In the genomic region with DNA sequence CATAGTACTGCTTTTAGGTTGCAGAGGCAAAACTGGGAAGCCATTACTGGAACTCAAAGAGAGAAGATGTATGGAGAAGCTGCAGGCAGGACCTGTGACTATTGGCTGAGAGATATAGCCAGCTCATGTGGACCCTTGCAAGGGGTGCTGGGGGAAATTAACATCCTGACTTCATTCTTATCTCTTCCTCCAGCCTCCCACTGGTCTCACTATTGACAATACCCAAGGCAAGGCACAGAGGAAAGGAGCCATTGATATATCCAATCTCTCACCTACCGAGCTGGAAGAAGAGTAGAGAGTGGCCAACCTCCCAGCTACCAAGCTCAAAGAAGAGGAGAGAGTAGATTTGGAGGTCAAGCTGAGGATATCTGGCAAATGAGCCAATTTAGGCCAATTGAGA, we compare ENCODE assay signal across 1 cellular context.
A peak's percentile ranks its signal among the peaks of the same experiment; 100 is the strongest.
TF ChIP-seq lines count a peak whose summit lies in the region.

No MANE protein-coding gene starts in this region.

TF ChIP-seq in K562, 482 proteins besides CTCF, POLR2A, EP300 and RAD21 (continued from another document):
- 0 out of 2 replicates have a peak, but pooled peaks have one; percentile 16 for TF ChIP-seq NFRKB (IDR thresholded peaks at IDR 0.05; ENCODE audit: low read depth)
- no peak for TF ChIP-seq CBX2 (IDR thresholded peaks at IDR 0.05; ENCODE audit: insufficient read depth, low read length, poor library complexity, severe bottlenecking)
- TF ChIP-seq ATF1 (CRISPR knock-in tag; IDR thresholded peaks at IDR 0.05), result no peak
- no peak for TF ChIP-seq ATF1 (tag; IDR thresholded peaks at IDR 0.05)
- TF ChIP-seq NCOR1 (IDR thresholded peaks at IDR 0.05), result peak; percentile 48; the same call in 1 of the 2 replicates
- no peak for TF ChIP-seq ATF4 (CRISPR knock-in tag; IDR thresholded peaks at IDR 0.05)
- TF ChIP-seq NBN (IDR thresholded peaks at IDR 0.05; ENCODE audit: low read depth), result no peak
- peak; percentile 87 for TF ChIP-seq DMBX1 (CRISPR knock-in tag; IDR thresholded peaks at IDR 0.05; ENCODE audit: borderline replicate concordance)
- no peak for TF ChIP-seq BRD9 (IDR thresholded peaks at IDR 0.05; ENCODE audit: low read depth, partially characterized antibody)
- peak; percentile 52 for TF ChIP-seq ARID1B (IDR thresholded peaks at IDR 0.05)
- TF ChIP-seq, protein P1, sequence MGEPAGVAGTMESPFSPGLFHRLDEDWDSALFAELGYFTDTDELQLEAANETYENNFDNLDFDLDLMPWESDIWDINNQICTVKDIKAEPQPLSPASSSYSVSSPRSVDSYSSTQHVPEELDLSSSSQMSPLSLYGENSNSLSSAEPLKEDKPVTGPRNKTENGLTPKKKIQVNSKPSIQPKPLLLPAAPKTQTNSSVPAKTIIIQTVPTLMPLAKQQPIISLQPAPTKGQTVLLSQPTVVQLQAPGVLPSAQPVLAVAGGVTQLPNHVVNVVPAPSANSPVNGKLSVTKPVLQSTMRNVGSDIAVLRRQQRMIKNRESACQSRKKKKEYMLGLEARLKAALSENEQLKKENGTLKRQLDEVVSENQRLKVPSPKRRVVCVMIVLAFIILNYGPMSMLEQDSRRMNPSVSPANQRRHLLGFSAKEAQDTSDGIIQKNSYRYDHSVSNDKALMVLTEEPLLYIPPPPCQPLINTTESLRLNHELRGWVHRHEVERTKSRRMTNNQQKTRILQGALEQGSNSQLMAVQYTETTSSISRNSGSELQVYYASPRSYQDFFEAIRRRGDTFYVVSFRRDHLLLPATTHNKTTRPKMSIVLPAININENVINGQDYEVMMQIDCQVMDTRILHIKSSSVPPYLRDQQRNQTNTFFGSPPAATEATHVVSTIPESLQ (CRISPR knock-in tag; IDR thresholded peaks at IDR 0.05), result no peak
- TF ChIP-seq TAL1 (IDR thresholded peaks at IDR 0.05), result peak; percentile 48; the same call in 1 of the 2 replicates
- TF ChIP-seq CBFA2T2 (conservative IDR thresholded peaks at IDR 0.05), result peak; percentile 62
- TF ChIP-seq FOSL1 (tag; conservative IDR thresholded peaks at IDR 0.05), result no peak
- no peak for TF ChIP-seq FIP1L1 (IDR thresholded peaks at IDR 0.05; ENCODE audit: low read depth, low read length, poor library complexity, severe bottlenecking)
- TF ChIP-seq HMGN3 (IDR thresholded peaks at IDR 0.05; ENCODE audit: borderline replicate concordance, extremely low read depth, insufficient read length, low read depth, low read length), result no peak
- TF ChIP-seq RHOXF2B (CRISPR knock-in tag; conservative IDR thresholded peaks at IDR 0.05), result no peak
- TF ChIP-seq DPF2 (IDR thresholded peaks at IDR 0.05), result peak; percentile 42; the same call in 1 of the 2 replicates
- no peak for TF ChIP-seq STAT6 (CRISPR knock-in tag; IDR thresholded peaks at IDR 0.05)
- TF ChIP-seq, protein P2, sequence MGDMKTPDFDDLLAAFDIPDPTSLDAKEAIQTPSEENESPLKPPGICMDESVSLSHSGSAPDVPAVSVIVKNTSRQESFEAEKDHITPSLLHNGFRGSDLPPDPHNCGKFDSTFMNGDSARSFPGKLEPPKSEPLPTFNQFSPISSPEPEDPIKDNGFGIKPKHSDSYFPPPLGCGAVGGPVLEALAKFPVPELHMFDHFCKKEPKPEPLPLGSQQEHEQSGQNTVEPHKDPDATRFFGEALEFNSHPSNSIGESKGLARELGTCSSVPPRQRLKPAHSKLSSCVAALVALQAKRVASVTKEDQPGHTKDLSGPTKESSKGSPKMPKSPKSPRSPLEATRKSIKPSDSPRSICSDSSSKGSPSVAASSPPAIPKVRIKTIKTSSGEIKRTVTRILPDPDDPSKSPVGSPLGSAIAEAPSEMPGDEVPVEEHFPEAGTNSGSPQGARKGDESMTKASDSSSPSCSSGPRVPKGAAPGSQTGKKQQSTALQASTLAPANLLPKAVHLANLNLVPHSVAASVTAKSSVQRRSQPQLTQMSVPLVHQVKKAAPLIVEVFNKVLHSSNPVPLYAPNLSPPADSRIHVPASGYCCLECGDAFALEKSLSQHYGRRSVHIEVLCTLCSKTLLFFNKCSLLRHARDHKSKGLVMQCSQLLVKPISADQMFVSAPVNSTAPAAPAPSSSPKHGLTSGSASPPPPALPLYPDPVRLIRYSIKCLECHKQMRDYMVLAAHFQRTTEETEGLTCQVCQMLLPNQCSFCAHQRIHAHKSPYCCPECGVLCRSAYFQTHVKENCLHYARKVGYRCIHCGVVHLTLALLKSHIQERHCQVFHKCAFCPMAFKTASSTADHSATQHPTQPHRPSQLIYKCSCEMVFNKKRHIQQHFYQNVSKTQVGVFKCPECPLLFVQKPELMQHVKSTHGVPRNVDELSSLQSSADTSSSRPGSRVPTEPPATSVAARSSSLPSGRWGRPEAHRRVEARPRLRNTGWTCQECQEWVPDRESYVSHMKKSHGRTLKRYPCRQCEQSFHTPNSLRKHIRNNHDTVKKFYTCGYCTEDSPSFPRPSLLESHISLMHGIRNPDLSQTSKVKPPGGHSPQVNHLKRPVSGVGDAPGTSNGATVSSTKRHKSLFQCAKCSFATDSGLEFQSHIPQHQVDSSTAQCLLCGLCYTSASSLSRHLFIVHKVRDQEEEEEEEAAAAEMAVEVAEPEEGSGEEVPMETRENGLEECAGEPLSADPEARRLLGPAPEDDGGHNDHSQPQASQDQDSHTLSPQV (IDR thresholded peaks at IDR 0.05), result peak; percentile 82
- TF ChIP-seq ESRRB (CRISPR knock-in tag; IDR thresholded peaks at IDR 0.05; ENCODE audit: borderline replicate concordance), result no peak
- TF ChIP-seq NFIC (IDR thresholded peaks at IDR 0.05), result no peak
- TF ChIP-seq TCF3 (CRISPR knock-in tag; IDR thresholded peaks at IDR 0.05), result peak; percentile 42
- no peak for TF ChIP-seq BMI1 (IDR thresholded peaks at IDR 0.05; ENCODE audit: low read length)
- TF ChIP-seq SMAD4 (CRISPR knock-in tag; conservative IDR thresholded peaks at IDR 0.05), result peak; percentile 33; the same call in 1 of the 2 replicates
- peak; percentile 55; the same call in 1 of the 2 replicates for TF ChIP-seq EHMT2 (IDR thresholded peaks at IDR 0.05)
- TF ChIP-seq MIER1 (IDR thresholded peaks at IDR 0.05; ENCODE audit: low read depth), result no peak
- TF ChIP-seq KDM4B (IDR thresholded peaks at IDR 0.05; ENCODE audit: borderline replicate concordance in 2 of 2, low read depth in 1 of 2), result no peak
